ENCODE assay signal across 15 cellular contexts in the genomic region with DNA sequence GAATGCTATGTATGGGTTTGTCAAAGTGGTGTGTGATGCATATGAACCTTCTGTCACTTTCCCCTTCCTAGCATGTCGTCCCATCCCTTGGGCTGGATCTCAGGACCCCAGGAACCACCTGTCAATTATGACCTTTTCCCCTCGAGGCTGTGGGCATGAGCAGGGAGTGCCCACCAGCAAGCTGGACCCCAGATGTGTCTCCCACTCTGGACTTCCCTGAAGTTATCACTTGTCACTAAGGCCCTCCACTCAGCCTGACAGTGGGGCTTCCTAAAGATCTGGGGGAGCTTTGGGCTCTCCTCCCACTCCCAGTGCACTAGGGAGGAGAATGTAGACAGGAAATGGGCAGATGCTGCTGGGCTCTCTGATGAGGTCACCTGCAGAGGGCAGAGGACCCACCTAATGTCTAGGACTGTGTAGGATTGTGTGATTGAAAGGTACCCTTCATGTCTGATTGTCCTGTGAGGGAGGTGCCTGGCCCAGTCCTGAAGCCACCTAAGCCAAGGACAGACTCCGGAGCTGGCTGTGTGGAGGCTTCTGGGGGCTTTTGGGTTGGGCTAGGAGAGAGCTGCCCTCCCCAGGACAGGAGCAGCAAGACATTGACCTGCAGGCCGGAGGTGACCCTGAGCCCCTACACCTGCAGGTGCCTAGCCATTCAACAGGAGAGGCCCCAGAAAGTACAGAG. TPM values are rescaled to one million over a fixed set of nuclear protein-coding genes. Genes with fewer than 3 reads are reported as not detected.
DNase-seq lines count a peak whose midpoint lies in the region; ATAC-seq and TF ChIP-seq lines count a peak whose summit lies in the region.
"Had no signal": no experiment of that assay in that cellular context is flagged by ENCODE, and none has a peak within 500 bp of the region (broad histone marks: within the 10 kb centered on the region; RNA-seq: fewer than 3 reads in every experiment).

No MANE protein-coding gene starts in this region.

- BruUV-seq in MCF 10A (replicated peaks; lab: Mats Ljungman, UMichigan): no TSS peak

- CTCF ChIA-PET in MCF 10A (lab: Yijun Ruan, JAX): interaction anchor here (0.8 kb wide), 1 partner anchor 14 kb away, joined by 4 read pairs; no protein-coding TSS in a partner anchor
- CTCF ChIA-PET in activated CD4-positive, alpha-beta memory T cell treated with anti-CD3 and anti-CD28 coated beads, Interleukin-2, amount 10 ng/mL, durations not matched to agents 7 days and 5 days (lab: Charles Lee): no interaction called here

- intact Hi-C loops in MCF 10A (cut with micrococcal nuclease): loop anchor here (1.0 kb wide), 1 partner anchor 103 kb away; no protein-coding TSS in a partner anchor
- intact Hi-C loops in breast epithelium (cut with DNase I; ENCODE audit: low total_unique reads): no loop called here

- H3K4me3 ChIP-seq in breast epithelium: no peak overlapping the region
- H3K4me3 ChIP-seq: body of pancreas, gastrocnemius medialis, GM23248 had no signal

- H3K4me1 Mint-ChIP-seq in MCF 10A (ENCODE audit: insufficient read depth, unreplicated experiment): peaks cover 18% of the 10 kb centered on the region
- peaks cover 21% of the 10 kb centered on the region for H3K4me1 Mint-ChIP-seq in activated CD4-positive, alpha-beta memory T cell treated with anti-CD3 and anti-CD28 coated beads, Interleukin-2, amount 10 ng/mL, durations not matched to agents 7 days and 5 days

- H3K27me3 ChIP-seq in breast epithelium (peaks cover 0 to 7% of the 10 kb centered on the region in 2 donors), foreskin keratinocyte (peaks cover 35% of the 10 kb centered on the region)

- no peaks in the 10 kb centered on the region for H3K9me3 ChIP-seq in breast epithelium
- H3K9me3 ChIP-seq: body of pancreas, gastrocnemius medialis had no signal

- no peak for DNase-seq in MCF 10A (ENCODE audit: unreplicated experiment)
- DNase-seq in breast epithelium (ENCODE audit: low spot score in 2 of 2): no peak
- no peak for DNase-seq in activated CD4-positive, alpha-beta memory T cell treated with anti-CD3 and anti-CD28 coated beads, Interleukin-2, amount 10 ng/mL, durations not matched to agents 7 days and 5 days
- no peak for DNase-seq in foreskin keratinocyte
- no peak for DNase-seq in stimulated activated naive CD4-positive, alpha-beta T cell treated with Interleukin-2 at 50 U/mL for 16 hours (lab: John Stamatoyannopoulos, UW)
- DNase-seq in NCI-H2196 treated with DMSO at 0.1 percent for 48 hours (lab: John Stamatoyannopoulos, UW; ENCODE audit: unreplicated experiment): no peak
- DNase-seq: body of pancreas, gastrocnemius medialis, NCI-H187 treated with DMSO at 0.1 percent for 48 hours, NCI-H526 had no signal

- ATAC-seq in foreskin keratinocyte (peak; percentile 8), GM21381 (IDR thresholded peaks at IDR 0.05; ENCODE audit: unreplicated experiment) (no peak), HG02852 (IDR thresholded peaks at IDR 0.05; ENCODE audit: unreplicated experiment) (no peak)
- ATAC-seq: body of pancreas, gastrocnemius medialis, Panc1 had no signal

- POLR2A ChIA-PET in MCF 10A (lab: Yijun Ruan, JAX): interaction anchor here (0.6 kb wide), 1 partner anchor 20 kb away, joined by 3 read pairs; no protein-coding TSS in a partner anchor
- POLR2A ChIA-PET in activated CD4-positive, alpha-beta memory T cell treated with anti-CD3 and anti-CD28 coated beads, Interleukin-2, amount 10 ng/mL, durations not matched to agents 7 days and 5 days (lab: Charles Lee): interaction anchor here (0.7 to 22.8 kb wide), 5 partner anchors 9 to 372 kb away, joined by 3 to 517 read pairs (median 5); a partner anchor contains a TSS

- no peak overlapping the region for H3K4me3 Mint-ChIP-seq in MCF 10A (ENCODE audit: unreplicated experiment)
- H3K4me3 Mint-ChIP-seq in activated CD4-positive, alpha-beta memory T cell treated with anti-CD3 and anti-CD28 coated beads, Interleukin-2, amount 10 ng/mL, durations not matched to agents 7 days and 5 days: no peak overlapping the region

- no peak for TF ChIP-seq CTCF in MCF 10A (IDR thresholded peaks at IDR 0.05; ENCODE audit: unreplicated experiment)
- TF ChIP-seq CTCF in breast epithelium (IDR thresholded peaks at IDR 0.05): no peak
- peak; percentile 5 for TF ChIP-seq CTCF in foreskin keratinocyte (conservative IDR thresholded peaks at IDR 0.05)

- H3K9me3 Mint-ChIP-seq in MCF 10A (ENCODE audit: unreplicated experiment): no peaks in the 10 kb centered on the region
- H3K9me3 Mint-ChIP-seq in activated CD4-positive, alpha-beta memory T cell treated with anti-CD3 and anti-CD28 coated beads, Interleukin-2, amount 10 ng/mL, durations not matched to agents 7 days and 5 days: no peaks in the 10 kb centered on the region

- H3K4me1 ChIP-seq in breast epithelium (no peaks in the 10 kb centered on the region), foreskin keratinocyte (peaks cover 6% of the 10 kb centered on the region)

- no peak overlapping the region for H3K27ac ChIP-seq in breast epithelium
- H3K27ac ChIP-seq in foreskin keratinocyte: no peak overlapping the region
- H3K27ac ChIP-seq: body of pancreas, gastrocnemius medialis, GM23248, parathyroid adenoma had no signal

- TF ChIP-seq POLR2A in breast epithelium (IDR thresholded peaks at IDR 0.05): no peak

- no peaks in the 10 kb centered on the region for H3K27me3 Mint-ChIP-seq in MCF 10A (ENCODE audit: insufficient read depth, unreplicated experiment)
- H3K27me3 Mint-ChIP-seq in activated CD4-positive, alpha-beta memory T cell treated with anti-CD3 and anti-CD28 coated beads, Interleukin-2, amount 10 ng/mL, durations not matched to agents 7 days and 5 days: peaks cover 2% of the 10 kb centered on the region

- no peaks in the 10 kb centered on the region for H3K36me3 Mint-ChIP-seq in MCF 10A (ENCODE audit: insufficient read depth, unreplicated experiment)
- H3K36me3 Mint-ChIP-seq in activated CD4-positive, alpha-beta memory T cell treated with anti-CD3 and anti-CD28 coated beads, Interleukin-2, amount 10 ng/mL, durations not matched to agents 7 days and 5 days (ENCODE audit: low read depth): peaks cover 26% of the 10 kb centered on the region

- H3K36me3 ChIP-seq in breast epithelium: no peaks in the 10 kb centered on the region
- H3K36me3 ChIP-seq: gastrocnemius medialis had no signal

- peak overlapping the region; percentile 47 for H3K27ac Mint-ChIP-seq in MCF 10A (ENCODE audit: low read depth, unreplicated experiment)
- peak overlapping the region; percentile 73 for H3K27ac Mint-ChIP-seq in activated CD4-positive, alpha-beta memory T cell treated with anti-CD3 and anti-CD28 coated beads, Interleukin-2, amount 10 ng/mL, durations not matched to agents 7 days and 5 days

RNA-seq across cellular contexts. Expression of a gene that starts 18.7 kb away (rescaled TPM):
- total RNA-seq in MCF 10A (2022): 0.14 and 0.15 TPM in 2 replicates
- total RNA-seq in breast epithelium: 1 to 10 TPM; 2.0 to 2.9 (median 2.2) TPM
- 100 to 1,000 TPM; 572 to 576 TPM for total RNA-seq in activated CD4-positive, alpha-beta memory T cell treated with anti-CD3 and anti-CD28 coated beads, Interleukin-2, amount 10 ng/mL, durations not matched to agents 7 days and 5 days
- 0.04 and 0.10 TPM in 2 replicates for total RNA-seq in foreskin keratinocyte
- polyA plus RNA-seq in foreskin keratinocyte: 0.08 TPM in 1 of 2 replicates, not detected in the other
- total RNA-seq: GM23248 had no signal
- polyA plus RNA-seq: GM23248 had no signal

RNA-seq across cellular contexts. Expression of a gene that starts 39.9 kb away (rescaled TPM):
- total RNA-seq in MCF 10A (2022) (35.1 and 36.2 TPM in 2 replicates), breast epithelium (10 to 100 TPM; 32.3 to 45.3 (median 35.4) TPM), foreskin keratinocyte (65.4 and 68.9 TPM in 2 replicates)
- 100 to 1,000 TPM; 130 to 134 TPM for total RNA-seq in activated CD4-positive, alpha-beta memory T cell treated with anti-CD3 and anti-CD28 coated beads, Interleukin-2, amount 10 ng/mL, durations not matched to agents 7 days and 5 days
- polyA plus RNA-seq in foreskin keratinocyte: 84.0 and 86.5 TPM in 2 replicates

Comparison
In these comparisons a context has a peak if more than half of its experiments do, and no peak if none do; other contexts are left out.
1. RNA of a gene that starts 18.7 kb away (total RNA-seq): 572 to 576 TPM in activated CD4-positive, alpha-beta memory T cell treated with anti-CD3 and anti-CD28 coated beads, Interleukin-2, amount 10 ng/mL, durations not matched to agents 7 days and 5 days; 2.0 to 2.9 TPM in breast epithelium, 0.14 to 0.15 TPM in MCF 10A and 0.04 to 0.10 TPM in foreskin keratinocyte; every median in the first group is over 100 times any median in the second.